2 cellular contexts compared by ENCODE assay signal in the genomic region with DNA sequence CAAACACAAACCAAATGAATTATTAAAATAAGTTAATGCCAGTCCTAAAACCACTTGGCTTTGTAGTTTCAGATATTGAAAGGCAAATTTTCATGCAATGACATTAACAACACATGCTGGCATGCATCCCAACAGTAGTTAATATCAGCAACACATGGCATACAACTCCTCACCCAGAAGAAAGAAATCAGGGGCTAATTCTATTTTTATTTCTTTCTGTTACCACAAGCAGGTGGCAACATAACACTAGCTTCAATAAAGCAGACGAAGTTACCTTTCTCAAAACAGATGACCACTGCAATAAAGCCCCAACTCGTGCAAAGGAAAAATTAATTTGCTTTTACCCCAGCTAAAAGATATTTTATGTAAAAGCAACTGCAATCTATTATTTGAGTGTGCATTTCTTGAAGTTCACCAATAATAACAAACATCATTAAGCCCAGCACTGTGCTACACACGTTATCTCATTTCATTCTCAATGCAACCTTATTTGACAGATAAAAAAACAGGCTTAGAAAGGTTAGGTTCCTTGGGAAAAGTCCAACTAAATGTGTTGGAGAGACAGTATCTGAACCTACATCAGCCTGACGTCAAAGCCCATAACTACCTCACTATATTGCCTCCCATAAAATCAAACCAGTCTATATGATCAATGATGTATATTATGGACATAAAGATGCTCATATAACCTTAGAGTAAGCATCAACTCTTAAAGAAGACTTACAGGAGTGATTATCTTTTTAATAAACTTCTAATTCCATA.
TF ChIP-seq lines count a peak whose summit lies in the region.

No MANE protein-coding gene starts in this region.

TF ChIP-seq in SK-N-SH, 30 proteins besides CTCF, POLR2A, EP300 and RAD21 (continued from another document):
- TF ChIP-seq RCOR1 (IDR thresholded peaks at IDR 0.05; ENCODE audit: low read length) = peak; percentile 24; the same call in 1 of the 2 replicates

TF ChIP-seq in SK-N-SH treated with all-trans-retinoic acid at 6 μM for 48 hours, 23 proteins besides CTCF, POLR2A, EP300 and RAD21:
- TF ChIP-seq, protein P1, sequence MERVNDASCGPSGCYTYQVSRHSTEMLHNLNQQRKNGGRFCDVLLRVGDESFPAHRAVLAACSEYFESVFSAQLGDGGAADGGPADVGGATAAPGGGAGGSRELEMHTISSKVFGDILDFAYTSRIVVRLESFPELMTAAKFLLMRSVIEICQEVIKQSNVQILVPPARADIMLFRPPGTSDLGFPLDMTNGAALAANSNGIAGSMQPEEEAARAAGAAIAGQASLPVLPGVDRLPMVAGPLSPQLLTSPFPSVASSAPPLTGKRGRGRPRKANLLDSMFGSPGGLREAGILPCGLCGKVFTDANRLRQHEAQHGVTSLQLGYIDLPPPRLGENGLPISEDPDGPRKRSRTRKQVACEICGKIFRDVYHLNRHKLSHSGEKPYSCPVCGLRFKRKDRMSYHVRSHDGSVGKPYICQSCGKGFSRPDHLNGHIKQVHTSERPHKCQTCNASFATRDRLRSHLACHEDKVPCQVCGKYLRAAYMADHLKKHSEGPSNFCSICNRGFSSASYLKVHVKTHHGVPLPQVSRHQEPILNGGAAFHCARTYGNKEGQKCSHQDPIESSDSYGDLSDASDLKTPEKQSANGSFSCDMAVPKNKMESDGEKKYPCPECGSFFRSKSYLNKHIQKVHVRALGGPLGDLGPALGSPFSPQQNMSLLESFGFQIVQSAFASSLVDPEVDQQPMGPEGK (CRISPR knock-in tag; IDR thresholded peaks at IDR 0.05; ENCODE audit: borderline replicate concordance) = no peak
- TF ChIP-seq, protein P2, sequence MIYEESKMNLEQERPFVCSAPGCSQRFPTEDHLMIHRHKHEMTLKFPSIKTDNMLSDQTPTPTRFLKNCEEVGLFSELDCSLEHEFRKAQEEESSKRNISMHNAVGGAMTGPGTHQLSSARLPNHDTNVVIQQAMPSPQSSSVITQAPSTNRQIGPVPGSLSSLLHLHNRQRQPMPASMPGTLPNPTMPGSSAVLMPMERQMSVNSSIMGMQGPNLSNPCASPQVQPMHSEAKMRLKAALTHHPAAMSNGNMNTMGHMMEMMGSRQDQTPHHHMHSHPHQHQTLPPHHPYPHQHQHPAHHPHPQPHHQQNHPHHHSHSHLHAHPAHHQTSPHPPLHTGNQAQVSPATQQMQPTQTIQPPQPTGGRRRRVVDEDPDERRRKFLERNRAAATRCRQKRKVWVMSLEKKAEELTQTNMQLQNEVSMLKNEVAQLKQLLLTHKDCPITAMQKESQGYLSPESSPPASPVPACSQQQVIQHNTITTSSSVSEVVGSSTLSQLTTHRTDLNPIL (CRISPR knock-in tag; IDR thresholded peaks at IDR 0.05; ENCODE audit: low read depth) = no peak
- TF ChIP-seq OSR1 (CRISPR knock-in tag; IDR thresholded peaks at IDR 0.05) (no peak), ARNTL (CRISPR knock-in tag; IDR thresholded peaks at IDR 0.05; ENCODE audit: borderline replicate concordance, low read depth) (no peak), ZNF8 (CRISPR knock-in tag; IDR thresholded peaks at IDR 0.05) (no peak), TOX (CRISPR knock-in tag; IDR thresholded peaks at IDR 0.05; ENCODE audit: borderline replicate concordance) (no peak), ZNF565 (CRISPR knock-in tag; conservative IDR thresholded peaks at IDR 0.05; ENCODE audit: low read depth) (no peak)
